13 cellular contexts compared by ENCODE assay signal in genomic region chr4:151197258-151197657, GRCh38.
A peak's percentile ranks its signal among the peaks of the same experiment; 100 is the strongest.
DNase-seq lines count a peak whose midpoint lies in the region; ATAC-seq and TF ChIP-seq lines count a peak whose summit lies in the region.
"Had no signal": no experiment of that assay in that cellular context is flagged by ENCODE, and none has a peak within 500 bp of the region (broad histone marks: within the 10 kb centered on the region; RNA-seq: fewer than 3 reads in every experiment).

No MANE protein-coding gene starts in this region.

- peak overlapping the region; percentile 98 for H3K27ac Mint-ChIP-seq in type B pancreatic cell
- H3K27ac Mint-ChIP-seq: activated naive CD8-positive, alpha-beta T cell; CD8-positive, alpha-beta T cell; stimulated activated memory B cell treated with anti-CD40 and anti-IgM and Interleukin-4, amounts not matched to agents 10 μg/mL and 1 μg/mL and 100 μg/mL, for 72 hours had no signal

- H3K4me3 Mint-ChIP-seq in type B pancreatic cell = no peak overlapping the region
- H3K4me3 Mint-ChIP-seq: activated naive CD8-positive, alpha-beta T cell; CD8-positive, alpha-beta T cell; stimulated activated memory B cell treated with anti-CD40 and anti-IgM and Interleukin-4, amounts not matched to agents 10 μg/mL and 1 μg/mL and 100 μg/mL, for 72 hours had no signal

- H3K36me3 ChIP-seq in mesenchymal stem cell (ENCODE audit: control insufficient read depth in 1 of 2, insufficient read depth in 2 of 2, low read depth in 1 of 2, low read length in 2 of 2) = no peaks in the 10 kb centered on the region

- peaks cover 18% of the 10 kb centered on the region for H3K79me1 ChIP-seq in mesenchymal stem cell (replicated peaks; ENCODE audit: low read length, poor library complexity, severe bottlenecking)

- H3K9ac ChIP-seq in mesenchymal stem cell (ENCODE audit: low read length) = peak overlapping the region; percentile 93

- H3K36me3 Mint-ChIP-seq in type B pancreatic cell = peaks cover 10% of the 10 kb centered on the region
- H3K36me3 Mint-ChIP-seq: CD8-positive, alpha-beta T cell; stimulated activated memory B cell treated with anti-CD40 and anti-IgM and Interleukin-4, amounts not matched to agents 10 μg/mL and 1 μg/mL and 100 μg/mL, for 72 hours had no signal

- POLR2A ChIA-PET in RWPE1 (lab: Yijun Ruan, JAX; ENCODE audit: low non-redundant PET) = no interaction called here

- H2BK5ac ChIP-seq in mesenchymal stem cell (ENCODE audit: low read depth, low read length, poor library complexity, severe bottlenecking) = no peak overlapping the region

- H3K4me3 ChIP-seq in mesenchymal stem cell (ENCODE audit: insufficient read depth in 1 of 2, low read depth in 1 of 2, low read length in 2 of 2) = peak overlapping the region in 1 of 2 experiments; percentile 1

- no peak overlapping the region for H2AK5ac ChIP-seq in mesenchymal stem cell (ENCODE audit: low read length, severe bottlenecking)

- no peak for TF ChIP-seq CTCF in RWPE1 (conservative IDR thresholded peaks at IDR 0.05; ENCODE audit: low read depth)
- TF ChIP-seq CTCF in type B pancreatic cell (conservative IDR thresholded peaks at IDR 0.05) = no peak

- H3K27ac ChIP-seq in RWPE1 = no peak overlapping the region
- H3K27ac ChIP-seq in mesenchymal stem cell (ENCODE audit: low read length, poor library complexity, severe bottlenecking) = no peak overlapping the region

- peak; percentile 11 for DNase-seq in RWPE1 (ENCODE audit: low spot score)
- peak; percentile 96 for DNase-seq in fibroblast of gingiva (ENCODE audit: low read depth)
- DNase-seq in mesenchymal stem cell = no peak
- no peak for DNase-seq in type B pancreatic cell (ENCODE audit: extremely low spot score, unreplicated experiment)
- DNase-seq in NCI-H345 treated with DMSO at 0.1 percent for 48 hours (lab: John Stamatoyannopoulos, UW; ENCODE audit: unreplicated experiment) = no peak
- DNase-seq in NCI-H2081 treated with DMSO at 0.1 percent for 48 hours (lab: John Stamatoyannopoulos, UW) = no peak
- DNase-seq in GF-D8 (lab: John Stamatoyannopoulos, UW) = no peak
- DNase-seq: activated CD8-positive, alpha-beta memory T cell treated with anti-CD3 and anti-CD28 coated beads, Interleukin-2, amount 50 U/mL, for 4 hours; CD8-positive, alpha-beta T cell; stimulated activated CD4-positive, alpha-beta T cell treated with anti-CD3 and anti-CD28 coated beads, Interleukin-4, amount 100 ng/mL, for 4 hours had no signal

- H3K27me3 Mint-ChIP-seq in type B pancreatic cell = no peaks in the 10 kb centered on the region
- H3K27me3 Mint-ChIP-seq: stimulated activated memory B cell treated with anti-CD40 and anti-IgM and Interleukin-4, amounts not matched to agents 10 μg/mL and 1 μg/mL and 100 μg/mL, for 72 hours had no signal

- H3K4ac ChIP-seq in mesenchymal stem cell (ENCODE audit: low read depth in 1 of 2, low read length in 2 of 2) = no peak overlapping the region

- no peak for ATAC-seq in HG03095 (IDR thresholded peaks at IDR 0.05; ENCODE audit: unreplicated experiment)
- ATAC-seq: CD8-positive, alpha-beta T cell; stimulated activated memory B cell treated with anti-CD40 and anti-IgM and Interleukin-4, amounts not matched to agents 10 μg/mL and 1 μg/mL and 100 μg/mL, for 72 hours had no signal

- H3K27me3 ChIP-seq in mesenchymal stem cell (ENCODE audit: control insufficient read depth in 1 of 2, insufficient read depth in 1 of 2, low read length in 2 of 2) = no peaks in the 10 kb centered on the region

- H3K4me2 ChIP-seq in mesenchymal stem cell (ENCODE audit: low read length, poor library complexity, severe bottlenecking) = no peak overlapping the region

- H3K23ac ChIP-seq in mesenchymal stem cell (ENCODE audit: low read length in 2 of 2) = no peak overlapping the region

- H3K9me3 ChIP-seq in mesenchymal stem cell (ENCODE audit: control insufficient read depth, low read length) = no peaks in the 10 kb centered on the region

- no peak overlapping the region for H2BK120ac ChIP-seq in mesenchymal stem cell (ENCODE audit: low read depth, low read length)

- H2AFZ ChIP-seq in mesenchymal stem cell (ENCODE audit: low read depth, low read length) = no peak overlapping the region

- H2BK12ac ChIP-seq in mesenchymal stem cell (ENCODE audit: low read length in 2 of 2) = no peak overlapping the region

- no peak overlapping the region for H4K91ac ChIP-seq in mesenchymal stem cell (ENCODE audit: low read length)

- H3K4me1 ChIP-seq in mesenchymal stem cell (ENCODE audit: control insufficient read depth, insufficient read depth, low read depth, low read length) = peaks cover 3% of the 10 kb centered on the region

- CTCF ChIA-PET in RWPE1 (lab: Yijun Ruan, JAX) = no interaction called here

- no peak overlapping the region for H3K18ac ChIP-seq in mesenchymal stem cell (ENCODE audit: low read depth in 1 of 2, low read length in 2 of 2)

- H3K4me1 Mint-ChIP-seq in type B pancreatic cell (ENCODE audit: unreplicated experiment) = no peaks in the 10 kb centered on the region
- H3K4me1 Mint-ChIP-seq: stimulated activated memory B cell treated with anti-CD40 and anti-IgM and Interleukin-4, amounts not matched to agents 10 μg/mL and 1 μg/mL and 100 μg/mL, for 72 hours had no signal

- H4K8ac ChIP-seq in mesenchymal stem cell (ENCODE audit: low read length) = no peak overlapping the region

- no peak overlapping the region for H2BK15ac ChIP-seq in mesenchymal stem cell (ENCODE audit: low read depth, poor library complexity, severe bottlenecking)

- H3K14ac ChIP-seq in mesenchymal stem cell (ENCODE audit: low read length in 2 of 2) = no peak overlapping the region

- peaks cover 12% of the 10 kb centered on the region for H3K9me3 Mint-ChIP-seq in type B pancreatic cell
- H3K9me3 Mint-ChIP-seq: CD8-positive, alpha-beta T cell had no signal

- 95% methylated on average over 5 of the region's 6 CpGs for WGBS in mesenchymal stem cell

Comparison
In these comparisons a context has a peak if more than half of its experiments do, and no peak if none do; other contexts are left out.
1. DNase-seq: peak in RWPE1 (single experiment) and fibroblast of gingiva (single experiment); none in mesenchymal stem cell (single experiment), type B pancreatic cell (single experiment), NCI-H345 treated with DMSO at 0.1 percent for 48 hours (single experiment), NCI-H2081 treated with DMSO at 0.1 percent for 48 hours (single experiment) and GF-D8 (single experiment).